ENCODE assay signal across 11 cellular contexts in genomic region chr1:23951646-23952095, GRCh38. TPM values are rescaled to one million over a fixed set of nuclear protein-coding genes. Genes with fewer than 3 reads are reported as not detected.
DNase-seq lines count a peak whose midpoint lies in the region; ATAC-seq, FAIRE-seq and TF ChIP-seq lines count a peak whose summit lies in the region.
"Had no signal": no experiment of that assay in that cellular context is flagged by ENCODE, and none has a peak within 500 bp of the region (broad histone marks: within the 10 kb centered on the region; RNA-seq: fewer than 3 reads in every experiment).

No MANE protein-coding gene starts in this region.

- ATAC-seq in left ventricle myocardium superior (peak; percentile 34), HG03175 (IDR thresholded peaks at IDR 0.05; ENCODE audit: unreplicated experiment) (no peak)

- H3K9ac ChIP-seq in astrocyte (ENCODE audit: low read length) = peak overlapping the region; percentile 12

- H3K79me2 ChIP-seq in astrocyte (ENCODE audit: insufficient read depth, low read length) = no peaks in the 10 kb centered on the region

- no peak overlapping the region for H3K4me3 ChIP-seq in astrocyte (ENCODE audit: insufficient read depth, low read depth, low read length)
- H3K4me3 ChIP-seq: suprapubic skin had no signal

- H4K20me1 ChIP-seq in astrocyte (ENCODE audit: insufficient read depth, low read length) = no peaks in the 10 kb centered on the region

- peak overlapping the region; percentile 69 for H3K27ac Mint-ChIP-seq in astrocyte (ENCODE audit: unreplicated experiment)

- TF ChIP-seq CTCF in astrocyte (IDR thresholded peaks at IDR 0.05; ENCODE audit: insufficient read depth, low read depth, low read length) = no peak

- no peak overlapping the region for H3K4me3 Mint-ChIP-seq in astrocyte (ENCODE audit: unreplicated experiment)

- H3K9me3 ChIP-seq in astrocyte (ENCODE audit: insufficient read depth, low read depth, low read length) = no peaks in the 10 kb centered on the region
- H3K9me3 ChIP-seq: suprapubic skin had no signal

- no peaks in the 10 kb centered on the region for H3K27me3 Mint-ChIP-seq in astrocyte (ENCODE audit: low read depth, unreplicated experiment)

- intact Hi-C loops in left ventricle myocardium superior (cut with micrococcal nuclease) (no loop called here), cardiac septum (cut with DNase I) (no loop called here)

- no peak for DNase-seq in left ventricle myocardium superior
- DNase-seq in cardiac septum (ENCODE audit: low spot score) = no peak
- peak; percentile 96 for DNase-seq in astrocyte (ENCODE audit: low read depth)
- DNase-seq in kidney glomerular epithelial cell (lab: John Stamatoyannopoulos, UW) = peak; percentile 93
- DNase-seq in middle frontal gyrus (ENCODE audit: extremely low spot score, low spot score) = no peak
- DNase-seq in mucosa of gallbladder (ENCODE audit: low spot score) = no peak
- DNase-seq in activated T-cell treated with anti-CD3 and anti-CD28 coated beads, Interleukin-2, amount 50 U/mL, for 48 hours = no peak
- DNase-seq: activated CD4-positive, alpha-beta T cell treated with anti-CD3 and anti-CD28 coated beads, Interleukin-2, amount 50 U/mL, for 4 hours; C1 segment of cervical spinal cord had no signal

- H3K9me3 Mint-ChIP-seq in astrocyte (ENCODE audit: unreplicated experiment) = peaks cover 4% of the 10 kb centered on the region

- peak overlapping the region; percentile 61 for H3K4me2 ChIP-seq in astrocyte (ENCODE audit: low read length)

- no peaks in the 10 kb centered on the region for H3K36me3 ChIP-seq in astrocyte (ENCODE audit: insufficient read depth, low read length)
- H3K36me3 ChIP-seq: suprapubic skin had no signal

- peaks cover 21% of the 10 kb centered on the region for H3K4me1 ChIP-seq in astrocyte (ENCODE audit: insufficient read depth, low read length)

- FAIRE-seq in astrocyte (lab: Jason Lieb, UNC) = no peak

- peaks cover under 1% of the 10 kb centered on the region for H3K27me3 ChIP-seq in astrocyte (ENCODE audit: insufficient read depth, low read length)
- H3K27me3 ChIP-seq: suprapubic skin had no signal

- H3K27ac ChIP-seq in astrocyte (ENCODE audit: low read depth, low read length) = peak overlapping the region; percentile 68
- H3K27ac ChIP-seq: suprapubic skin had no signal

- H3K4me1 Mint-ChIP-seq in astrocyte (ENCODE audit: low read depth, unreplicated experiment) = peaks cover 24% of the 10 kb centered on the region

- H2AFZ ChIP-seq in astrocyte (ENCODE audit: low read depth, low read length) = peak overlapping the region; percentile 34

- no peaks in the 10 kb centered on the region for H3K36me3 Mint-ChIP-seq in astrocyte (ENCODE audit: low read depth, unreplicated experiment)

RNA-seq across cellular contexts. Expression of gene PNRC2, which starts 8.0 kb away (rescaled TPM):
- total RNA-seq in left ventricle myocardium superior (81.9 TPM), cardiac septum (80.0 TPM), astrocyte (57.8 and 83.8 TPM in 2 replicates), mucosa of gallbladder (153 TPM)

RNA-seq across cellular contexts. Expression of gene SRSF10, which starts 28.5 kb away (rescaled TPM):
- total RNA-seq in left ventricle myocardium superior (57.6 TPM), cardiac septum (63.4 TPM), astrocyte (90.0 and 92.4 TPM in 2 replicates), mucosa of gallbladder (78.9 TPM)

RNA-seq across cellular contexts. Expression of gene CNR2, which starts 38.5 kb away (rescaled TPM):
- not detected for total RNA-seq in left ventricle myocardium superior
- total RNA-seq in cardiac septum = not detected
- total RNA-seq in astrocyte = not detected in 2 replicates
- 0.03 TPM for total RNA-seq in mucosa of gallbladder
- total RNA-seq: suprapubic skin had no signal

Comparison
In these comparisons a context has a peak if more than half of its experiments do, and no peak if none do; other contexts are left out.
1. DNase-seq: peak in astrocyte (single experiment) and kidney glomerular epithelial cell (single experiment); none in left ventricle myocardium superior (single experiment), cardiac septum (single experiment), middle frontal gyrus (single experiment), mucosa of gallbladder (single experiment) and activated T-cell treated with anti-CD3 and anti-CD28 coated beads, Interleukin-2, amount 50 U/mL, for 48 hours (0 of 2).